ENCODE assay signal across 1 cellular context in genomic region chr11:40104941-40105550, GRCh38.
TF ChIP-seq lines count a peak whose summit lies in the region.

No MANE protein-coding gene starts in this region.

TF ChIP-seq in GM23338, 12 proteins besides CTCF, POLR2A, EP300 and RAD21 (continued from another document):
- TF ChIP-seq ZNF462 (CRISPR knock-in tag; IDR thresholded peaks at IDR 0.05) (no peak), JUNB (IDR thresholded peaks at IDR 0.05; ENCODE audit: unreplicated experiment) (no peak), EZH2 (IDR thresholded peaks at IDR 0.05; ENCODE audit: low read depth, unreplicated experiment) (no peak), ETS1 (IDR thresholded peaks at IDR 0.05) (no peak), REST (IDR thresholded peaks at IDR 0.05; ENCODE audit: unreplicated experiment) (no peak), ZNF114 (CRISPR knock-in tag; IDR thresholded peaks at IDR 0.05) (no peak), EZH2phosphoT487 (IDR thresholded peaks at IDR 0.05; ENCODE audit: unreplicated experiment) (no peak), POLR2AphosphoS5 (IDR thresholded peaks at IDR 0.05; ENCODE audit: low read depth) (no peak)
